ENCODE assay signal across 1 cellular context in genomic region chr11:819943-820649, GRCh38.
TF ChIP-seq lines count a peak whose summit lies in the region.

No MANE protein-coding gene starts in this region.

TF ChIP-seq in HepG2, 621 proteins besides CTCF, POLR2A, EP300 and RAD21 (continued from another document and continues in another):
- TF ChIP-seq ZNF264 (CRISPR knock-in tag; IDR thresholded peaks at IDR 0.05) (0 out of 2 replicates have a peak, but pooled peaks have one; percentile 28), PHF8 (CRISPR knock-in tag; IDR thresholded peaks at IDR 0.05) (no peak; the same call in 1 of the 2 replicates), HNRNPLL (IDR thresholded peaks at IDR 0.05; ENCODE audit: low read depth, low read length, poor library complexity, severe bottlenecking) (peak; percentile 16), DDIT3 (CRISPR knock-in tag; IDR thresholded peaks at IDR 0.05) (no peak), ZNF775 (CRISPR knock-in tag; IDR thresholded peaks at IDR 0.05; ENCODE audit: borderline replicate concordance) (no peak), ZBTB33 (CRISPR knock-in tag; IDR thresholded peaks at IDR 0.05) (no peak), ZBTB25 (CRISPR knock-in tag; IDR thresholded peaks at IDR 0.05) (no peak), REL (CRISPR knock-in tag; conservative IDR thresholded peaks at IDR 0.05) (no peak), ZBTB14 (CRISPR knock-in tag; IDR thresholded peaks at IDR 0.05) (no peak), HNF4A (CRISPR knock-in tag; IDR thresholded peaks at IDR 0.05) (0 out of 2 replicates have a peak, but pooled peaks have one; percentile 16), ZNF263 (CRISPR knock-in tag; IDR thresholded peaks at IDR 0.05) (no peak), ZNF75D (CRISPR knock-in tag; IDR thresholded peaks at IDR 0.05; ENCODE audit: borderline replicate concordance) (no peak), ZNF552 (CRISPR knock-in tag; IDR thresholded peaks at IDR 0.05; ENCODE audit: borderline replicate concordance) (no peak), ASH2L (IDR thresholded peaks at IDR 0.05; ENCODE audit: insufficient read length, low read depth, low read length) (peak; percentile 19), ZNF562 (CRISPR knock-in tag; IDR thresholded peaks at IDR 0.05; ENCODE audit: borderline replicate concordance) (no peak), ZNF496 (CRISPR knock-in tag; IDR thresholded peaks at IDR 0.05; ENCODE audit: insufficient replicate concordance) (no peak), CENPX (CRISPR knock-in tag; IDR thresholded peaks at IDR 0.05) (no peak), ZSCAN29 (CRISPR knock-in tag; conservative IDR thresholded peaks at IDR 0.05) (no peak), ZNF232 (CRISPR knock-in tag; IDR thresholded peaks at IDR 0.05; ENCODE audit: borderline replicate concordance) (0 out of 2 replicates have a peak, but pooled peaks have one; percentile 27), ZNF776 (CRISPR knock-in tag; IDR thresholded peaks at IDR 0.05) (no peak), PHF21A (CRISPR knock-in tag; IDR thresholded peaks at IDR 0.05) (0 out of 2 replicates have a peak, but pooled peaks have one; percentile 8), CHCHD3 (CRISPR knock-in tag; IDR thresholded peaks at IDR 0.05) (0 out of 2 replicates have a peak, but pooled peaks have one; percentile 80), SOX13 (IDR thresholded peaks at IDR 0.05) (no peak), SOX13 (CRISPR knock-in tag; conservative IDR thresholded peaks at IDR 0.05 in 1 of 2, IDR thresholded peaks at IDR 0.05 in 1 of 2) (no peak), YEATS2 (CRISPR knock-in tag; IDR thresholded peaks at IDR 0.05; ENCODE audit: borderline replicate concordance) (no peak), KLF6 (CRISPR knock-in tag; IDR thresholded peaks at IDR 0.05) (no peak), RAD51 (IDR thresholded peaks at IDR 0.05; ENCODE audit: borderline replicate concordance) (no peak), ZNF652 (CRISPR knock-in tag; IDR thresholded peaks at IDR 0.05; ENCODE audit: borderline replicate concordance, low read depth) (no peak), DMAP1 (CRISPR knock-in tag; IDR thresholded peaks at IDR 0.05) (peak; percentile 37; the same call in 1 of the 2 replicates), ZNF260 (CRISPR knock-in tag; IDR thresholded peaks at IDR 0.05; ENCODE audit: borderline replicate concordance, low read depth) (no peak), PTBP1 (IDR thresholded peaks at IDR 0.05; ENCODE audit: low read depth, low read length, poor library complexity, severe bottlenecking) (no peak), RXRA (CRISPR knock-in tag; IDR thresholded peaks at IDR 0.05) (peak; percentile 27; the same call in 1 of the 2 replicates), ZNF883 (CRISPR knock-in tag; IDR thresholded peaks at IDR 0.05; ENCODE audit: not compliant biosample characterization) (no peak), HNRNPL (IDR thresholded peaks at IDR 0.05; ENCODE audit: low read depth, low read length) (no peak), ATF7-NPFF (CRISPR knock-in tag; IDR thresholded peaks at IDR 0.05; ENCODE audit: low read depth) (peak; percentile 27), HDAC1 (CRISPR knock-in tag; IDR thresholded peaks at IDR 0.05) (peak; percentile 20; the same call in 1 of the 2 replicates), SALL2 (CRISPR knock-in tag; IDR thresholded peaks at IDR 0.05) (no peak), SMAD3 (CRISPR knock-in tag; IDR thresholded peaks at IDR 0.05) (no peak), ZNF678 (CRISPR knock-in tag; IDR thresholded peaks at IDR 0.05) (no peak), HMGXB3 (CRISPR knock-in tag; IDR thresholded peaks at IDR 0.05; ENCODE audit: borderline replicate concordance) (no peak), ZSCAN5A (CRISPR knock-in tag; IDR thresholded peaks at IDR 0.05; ENCODE audit: borderline replicate concordance) (no peak), GPN1 (CRISPR knock-in tag; IDR thresholded peaks at IDR 0.05; ENCODE audit: borderline replicate concordance) (no peak), TARDBP (CRISPR knock-in tag; IDR thresholded peaks at IDR 0.05) (no peak), RBM22 (optimal IDR thresholded peaks at IDR 0.05; ENCODE audit: low read length) (no peak), NCOA5 (CRISPR knock-in tag; IDR thresholded peaks at IDR 0.05) (no peak), NR2F6 (IDR thresholded peaks at IDR 0.05) (no peak), NR2F6 (CRISPR knock-in tag; IDR thresholded peaks at IDR 0.05) (0 out of 2 replicates have a peak, but pooled peaks have one; percentile 13), HOXA7 (CRISPR knock-in tag; IDR thresholded peaks at IDR 0.05) (no peak), ZNF784 (CRISPR knock-in tag; IDR thresholded peaks at IDR 0.05; ENCODE audit: borderline replicate concordance) (no peak), FIP1L1 (IDR thresholded peaks at IDR 0.05; ENCODE audit: borderline replicate concordance, insufficient read depth, low read depth, low read length) (no peak), GABPB1 (CRISPR knock-in tag; IDR thresholded peaks at IDR 0.05) (peak; percentile 79), JUN (CRISPR knock-in tag; IDR thresholded peaks at IDR 0.05) (no peak), DMTF1 (CRISPR knock-in tag; IDR thresholded peaks at IDR 0.05) (no peak), ZFP82 (CRISPR knock-in tag; IDR thresholded peaks at IDR 0.05; ENCODE audit: borderline replicate concordance) (peak; percentile 40; the same call in 1 of the 2 replicates), SALL1 (CRISPR knock-in tag; IDR thresholded peaks at IDR 0.05) (0 out of 2 replicates have a peak, but pooled peaks have one; percentile 17)
- TF ChIP-seq, protein P1, sequence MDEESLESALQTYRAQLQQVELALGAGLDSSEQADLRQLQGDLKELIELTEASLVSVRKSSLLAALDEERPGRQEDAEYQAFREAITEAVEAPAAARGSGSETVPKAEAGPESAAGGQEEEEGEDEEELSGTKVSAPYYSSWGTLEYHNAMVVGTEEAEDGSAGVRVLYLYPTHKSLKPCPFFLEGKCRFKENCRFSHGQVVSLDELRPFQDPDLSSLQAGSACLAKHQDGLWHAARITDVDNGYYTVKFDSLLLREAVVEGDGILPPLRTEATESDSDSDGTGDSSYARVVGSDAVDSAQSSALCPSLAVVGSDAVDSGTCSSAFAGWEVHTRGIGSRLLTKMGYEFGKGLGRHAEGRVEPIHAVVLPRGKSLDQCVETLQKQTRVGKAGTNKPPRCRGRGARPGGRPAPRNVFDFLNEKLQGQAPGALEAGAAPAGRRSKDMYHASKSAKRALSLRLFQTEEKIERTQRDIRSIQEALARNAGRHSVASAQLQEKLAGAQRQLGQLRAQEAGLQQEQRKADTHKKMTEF (CRISPR knock-in tag; IDR thresholded peaks at IDR 0.05), result peak; percentile 10; the same call in 1 of the 2 replicates
- TF ChIP-seq, protein P2, sequence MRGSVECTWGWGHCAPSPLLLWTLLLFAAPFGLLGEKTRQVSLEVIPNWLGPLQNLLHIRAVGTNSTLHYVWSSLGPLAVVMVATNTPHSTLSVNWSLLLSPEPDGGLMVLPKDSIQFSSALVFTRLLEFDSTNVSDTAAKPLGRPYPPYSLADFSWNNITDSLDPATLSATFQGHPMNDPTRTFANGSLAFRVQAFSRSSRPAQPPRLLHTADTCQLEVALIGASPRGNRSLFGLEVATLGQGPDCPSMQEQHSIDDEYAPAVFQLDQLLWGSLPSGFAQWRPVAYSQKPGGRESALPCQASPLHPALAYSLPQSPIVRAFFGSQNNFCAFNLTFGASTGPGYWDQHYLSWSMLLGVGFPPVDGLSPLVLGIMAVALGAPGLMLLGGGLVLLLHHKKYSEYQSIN (CRISPR knock-in tag; IDR thresholded peaks at IDR 0.05; ENCODE audit: borderline replicate concordance), result no peak
